ENCODE assay signal across 28 cellular contexts in genomic region chr9:120324461-120324860, GRCh38.
"Had no signal": no experiment of that assay in that cellular context is flagged by ENCODE, and none has a peak within 500 bp of the region (broad histone marks: within the 10 kb centered on the region; RNA-seq: fewer than 3 reads in every experiment).

No MANE protein-coding gene starts in this region.

- H2AFZ ChIP-seq: neural progenitor cell, parathyroid adenoma had no signal

- ATAC-seq: left lung; lower lobe of right lung; naive thymus-derived CD8-positive, alpha-beta T cell; psoas muscle had no signal

- H3K36me3 Mint-ChIP-seq: naive thymus-derived CD8-positive, alpha-beta T cell; neural progenitor cell; stimulated activated memory B cell treated with anti-CD40 and anti-IgM and Interleukin-4, amounts not matched to agents 10 μg/mL and 1 μg/mL and 100 μg/mL, for 72 hours; type B pancreatic cell had no signal

- H3K79me2 ChIP-seq: parathyroid adenoma had no signal

- H3K27ac Mint-ChIP-seq: immature natural killer cell; naive thymus-derived CD8-positive, alpha-beta T cell; nephron; stimulated activated memory B cell treated with anti-CD40 and anti-IgM and Interleukin-4, amounts not matched to agents 10 μg/mL and 1 μg/mL and 100 μg/mL, for 72 hours; stimulated activated naive CD8-positive, alpha-beta T cell treated with anti-CD3 and anti-CD28 coated beads, Interleukin-15, Interleukin-2, amounts not matched to agents 100 ng/mL and 50 ng/mL, for 24 hours; type B pancreatic cell had no signal

- H3K4me1 Mint-ChIP-seq: immature natural killer cell, nephron had no signal

- DNase-seq: hypothalamus; immature natural killer cell; kidney; left colon; left lung; lower lobe of right lung; mammary epithelial cell; mesenchymal stem cell; naive thymus-derived CD8-positive, alpha-beta T cell; occipital lobe; psoas muscle; right lobe of liver; stimulated activated CD4-positive, alpha-beta T cell treated with anti-CD3 and anti-CD28 coated beads, Interleukin-1b, Interleukin-23, amount 100 ng/mL, for 48 hours; stimulated activated CD4-positive, alpha-beta T cell treated with anti-CD3 and anti-CD28 coated beads, Interleukin-2, amount 100 ng/mL, for 48 hours; stimulated activated CD4-positive, alpha-beta T cell treated with anti-CD3 and anti-CD28 coated beads, Interleukin-4, amount 100 ng/mL, for 4 hours; stimulated activated CD8-positive, alpha-beta memory T cell treated with anti-CD3 and anti-CD28 coated beads, Interleukin-4, amount 100 ng/mL, for 48 hours; substantia nigra; uterus had no signal

- H3K27ac ChIP-seq: left lung, lower lobe of right lung, neural progenitor cell, neutrophil, parathyroid adenoma, psoas muscle, right lobe of liver, tibial nerve, uterus had no signal

- FAIRE-seq: islet of Langerhans, kidney had no signal

- H3K4me1 ChIP-seq: left lung, lower lobe of right lung, neural progenitor cell, parathyroid adenoma, psoas muscle, tibial nerve, uterus had no signal

- H3K9me3 Mint-ChIP-seq: immature natural killer cell; neural progenitor cell; stimulated activated naive CD8-positive, alpha-beta T cell treated with anti-CD3 and anti-CD28 coated beads, Interleukin-15, Interleukin-2, amounts not matched to agents 100 ng/mL and 50 ng/mL, for 24 hours; type B pancreatic cell had no signal

- H3K4me3 Mint-ChIP-seq: immature natural killer cell; naive thymus-derived CD8-positive, alpha-beta T cell; nephron; neural progenitor cell; stimulated activated memory B cell treated with anti-CD40 and anti-IgM and Interleukin-4, amounts not matched to agents 10 μg/mL and 1 μg/mL and 100 μg/mL, for 72 hours; stimulated activated naive CD8-positive, alpha-beta T cell treated with anti-CD3 and anti-CD28 coated beads, Interleukin-15, Interleukin-2, amounts not matched to agents 100 ng/mL and 50 ng/mL, for 24 hours; type B pancreatic cell had no signal

- H3K9me3 ChIP-seq: left lung, lower lobe of right lung, neutrophil, psoas muscle, right lobe of liver, tibial nerve, uterus had no signal

- H3K36me3 ChIP-seq: left lung, lower lobe of right lung, neural progenitor cell, neutrophil, right lobe of liver, tibial nerve, uterus had no signal

- H3K9ac ChIP-seq: neural progenitor cell, parathyroid adenoma had no signal

- H3K27me3 ChIP-seq: left lung, neural progenitor cell, right lobe of liver, tibial nerve, uterus had no signal

- H3K4me2 ChIP-seq: neural progenitor cell, smooth muscle cell had no signal

- H3K4me3 ChIP-seq: left lung, lower lobe of right lung, neural progenitor cell, psoas muscle, right lobe of liver, smooth muscle cell, tibial nerve, uterus had no signal
